In genomic region chr15:42042602-42043400, GRCh38 we compare ENCODE assay signal across 25 cellular contexts. TPM values are rescaled to one million over a fixed set of nuclear protein-coding genes. Genes with fewer than 3 reads are reported as not detected.
DNase-seq lines count a peak whose midpoint lies in the region; ATAC-seq, FAIRE-seq and TF ChIP-seq lines count a peak whose summit lies in the region.
"Had no signal": no experiment of that assay in that cellular context is flagged by ENCODE, and none has a peak within 500 bp of the region (broad histone marks: within the 10 kb centered on the region; RNA-seq: fewer than 3 reads in every experiment).

No MANE protein-coding gene starts in this region.

- no peaks in the 10 kb centered on the region for H3K4me1 Mint-ChIP-seq in activated CD4-positive, alpha-beta T cell treated with anti-CD3 and anti-CD28 coated beads for 36 hours
- peaks cover 5% of the 10 kb centered on the region in 2 experiments; a peak in 3 of 4 replicates for H3K4me1 Mint-ChIP-seq in H9

- H4K5ac ChIP-seq in H9 (ENCODE audit: insufficient read length, low read depth, low read length): no peak overlapping the region
- H4K5ac ChIP-seq in H1 (ENCODE audit: insufficient read length, low read depth, low read length): no peak overlapping the region

- H2AFZ ChIP-seq in H9 (ENCODE audit: low read length): no peak overlapping the region
- no peak overlapping the region for H2AFZ ChIP-seq in H1 (ENCODE audit: low read length)
- H2AFZ ChIP-seq in trophoblast cell (ENCODE audit: insufficient read depth, low read length, poor library complexity): no peak overlapping the region

- H3K23me2 ChIP-seq in H9 (ENCODE audit: insufficient read length, low read depth, low read length, poor library complexity, severe bottlenecking) (no peaks in the 10 kb centered on the region), H1 (ENCODE audit: low read depth, low read length) (no peaks in the 10 kb centered on the region; the same call in 1 of the 2 replicates)

- no peaks in the 10 kb centered on the region for H3K36me3 Mint-ChIP-seq in activated CD4-positive, alpha-beta T cell treated with anti-CD3 and anti-CD28 coated beads for 36 hours (ENCODE audit: low read depth)
- no peaks in the 10 kb centered on the region; a peak in 1 of 7 replicates for H3K36me3 Mint-ChIP-seq in H9 (ENCODE audit: insufficient read depth in 1 of 3, low read depth in 3 of 3)

- peaks cover 2% of the 10 kb centered on the region for H3K27me3 Mint-ChIP-seq in activated CD4-positive, alpha-beta T cell treated with anti-CD3 and anti-CD28 coated beads for 36 hours
- no peaks in the 10 kb centered on the region; the same call in 1 of the 2 replicates for H3K27me3 Mint-ChIP-seq in H9 (ENCODE audit: low read depth)

- H3K79me2 ChIP-seq in H9 (ENCODE audit: insufficient read depth, low read length): no peaks in the 10 kb centered on the region
- H3K79me2 ChIP-seq in H1 (ENCODE audit: control insufficient read depth in 1 of 2, insufficient read depth in 2 of 2, low read length in 2 of 2): no peaks in the 10 kb centered on the region
- H3K79me2 ChIP-seq in trophoblast cell (ENCODE audit: control insufficient read depth, insufficient read depth, low read length, poor library complexity): no peaks in the 10 kb centered on the region

- H2BK15ac ChIP-seq in H9 (ENCODE audit: low read depth, low read length) (0 out of 2 replicates have a peak overlapping the region, but pooled peaks have one; percentile 53), H1 (ENCODE audit: low read length) (no peak overlapping the region)

- H3K9me3 Mint-ChIP-seq in activated CD4-positive, alpha-beta T cell treated with anti-CD3 and anti-CD28 coated beads for 36 hours (ENCODE audit: low read depth): no peaks in the 10 kb centered on the region
- H3K9me3 Mint-ChIP-seq in H9: peaks cover 0 to 4% of the 10 kb centered on the region in 2 experiments; a peak in 1 of 5 replicates
- H3K9me3 Mint-ChIP-seq: CD4-positive, alpha-beta T cell had no signal

- no peak overlapping the region for H2AK5ac ChIP-seq in H9 (ENCODE audit: insufficient read length, low read length)
- no peak overlapping the region for H2AK5ac ChIP-seq in H1 (ENCODE audit: low read depth, low read length)
- H2AK5ac ChIP-seq in trophoblast cell (ENCODE audit: low read length): no peak overlapping the region

- H3K4me3 ChIP-seq in H1 (ENCODE audit: extremely low read depth in 1 of 4, insufficient read depth in 2 of 4, low read depth in 3 of 4, low read length in 4 of 4) (no peak overlapping the region), trophoblast cell (ENCODE audit: low read depth, low read length) (no peak overlapping the region)
- H3K4me3 ChIP-seq: SJSA1 had no signal

- ATAC-seq in activated CD4-positive, alpha-beta T cell treated with anti-CD3 and anti-CD28 coated beads for 36 hours: peak; percentile 16
- no peak for ATAC-seq in HG02973 (IDR thresholded peaks at IDR 0.05; ENCODE audit: unreplicated experiment)
- ATAC-seq: PC-3 had no signal

- H3K9ac ChIP-seq in H9 (ENCODE audit: extremely low read depth, insufficient read length, low read length): no peak overlapping the region
- no peak overlapping the region for H3K9ac ChIP-seq in H1 (replicated peaks in 1 of 4; ENCODE audit: extremely low read depth in 1 of 4, low read depth in 3 of 4, low read length in 3 of 4)
- H3K9ac ChIP-seq in trophoblast cell (ENCODE audit: low read length): no peak overlapping the region

- POLR2A ChIA-PET in activated CD4-positive, alpha-beta T cell treated with anti-CD3 and anti-CD28 coated beads for 36 hours (lab: Charles Lee): no interaction called here
- POLR2A ChIA-PET in H1 (lab: Charles Lee; ENCODE audit: partially characterized antibody): interaction anchor here (2.2 kb wide), 1 partner anchor 70 kb away, joined by 5 read pairs; the partner anchor contains the start of gene EHD4

- H3K4me2 ChIP-seq in H9 (ENCODE audit: insufficient read depth, insufficient read length, low read length) (no peak overlapping the region), H1 (ENCODE audit: insufficient read depth in 1 of 2, low read depth in 2 of 2, low read length in 2 of 2) (no peak overlapping the region), trophoblast cell (ENCODE audit: low read length) (no peak overlapping the region)

- H3K4me1 ChIP-seq in H9 (ENCODE audit: insufficient read depth, low read length) (no peaks in the 10 kb centered on the region), H1 (replicated peaks in 1 of 4; ENCODE audit: control insufficient read depth in 3 of 4, insufficient read depth in 4 of 4, low read length in 3 of 4) (no peaks in the 10 kb centered on the region), trophoblast cell (ENCODE audit: control insufficient read depth in 1 of 2, insufficient read depth in 2 of 2, low read length in 2 of 2) (no peaks in the 10 kb centered on the region)
- H3K4me1 ChIP-seq: BE2C, SJSA1 had no signal

- H3K23ac ChIP-seq in H9 (ENCODE audit: insufficient read length, low read depth, low read length) (no peak overlapping the region), H1 (ENCODE audit: insufficient read length) (no peak overlapping the region), trophoblast cell (ENCODE audit: low read length) (no peak overlapping the region)

- no peak overlapping the region for H4K12ac ChIP-seq in trophoblast cell (ENCODE audit: low read depth, low read length)

- no peak for DNase-seq in activated CD4-positive, alpha-beta T cell treated with anti-CD3 and anti-CD28 coated beads for 36 hours
- DNase-seq in activated CD4-positive, alpha-beta T cell treated with anti-CD3 and anti-CD28 coated beads, Interleukin-2, amount 50 U/mL, for 48 hours: no peak
- DNase-seq in H9 (no peak), H1 (ENCODE audit: low read depth in 1 of 2, low spot score in 2 of 2) (no peak), trophoblast cell (peak; percentile 62 to 76), Ammon's horn (ENCODE audit: low spot score) (no peak), NCI-H82 (lab: John Stamatoyannopoulos, UW) (no peak)
- DNase-seq: BE2C; CD4-positive, alpha-beta T cell; DMS79 treated with DMSO at 0.1 percent for 48 hours; HCEC 1CT; KBM-7; MV-4-11; NCI-H1417 treated with DMSO at 0.1 percent for 48 hours; NCI-H2029; NCI-H2171 treated with DMSO at 0.1 percent for 48 hours; NCI-H446 treated with DMSO at 0.1 percent for 48 hours; NCI-H774; PC-3 had no signal

- H4K8ac ChIP-seq in H9 (replicated peaks; ENCODE audit: insufficient read length, low read depth, low read length) (no peak overlapping the region), H1 (ENCODE audit: extremely low read depth, insufficient read depth, low read length) (peak overlapping the region; percentile 71; the same call in 1 of the 2 replicates), trophoblast cell (ENCODE audit: low read depth, low read length) (no peak overlapping the region)

- H2BK120ac ChIP-seq in H9 (ENCODE audit: low read depth, low read length, poor library complexity, severe bottlenecking) (no peak overlapping the region), H1 (replicated peaks; ENCODE audit: low read depth, low read length) (no peak overlapping the region), trophoblast cell (ENCODE audit: insufficient read depth, low read length, poor library complexity) (no peak overlapping the region)

- H3K18ac ChIP-seq in H9 (ENCODE audit: insufficient read length, low read depth, low read length): no peak overlapping the region
- H3K18ac ChIP-seq in H1 (ENCODE audit: extremely low read depth, low read length): no peak overlapping the region
- no peak overlapping the region for H3K18ac ChIP-seq in trophoblast cell (ENCODE audit: low read length)

- H4K20me1 ChIP-seq in H9 (ENCODE audit: control insufficient read depth, insufficient read depth, insufficient read length) (no peaks in the 10 kb centered on the region), H1 (replicated peaks in 1 of 2; ENCODE audit: control insufficient read depth in 1 of 2, insufficient read depth in 2 of 2, low read length in 2 of 2) (no peaks in the 10 kb centered on the region)

- no peak for FAIRE-seq in H1 (lab: Jason Lieb, UNC)

- H3K27ac Mint-ChIP-seq in activated CD4-positive, alpha-beta T cell treated with anti-CD3 and anti-CD28 coated beads for 36 hours: no peak overlapping the region
- no peak overlapping the region for H3K27ac Mint-ChIP-seq in H9
- H3K27ac Mint-ChIP-seq: CD4-positive, alpha-beta T cell had no signal

- WGBS in H9 (ENCODE audit: extremely low coverage, insufficient read length, low lambda C conversion rate): no CpG with 5 or more reads among the region's 5 CpGs
- WGBS in H1 (ENCODE audit: extremely low coverage in 1 of 2, insufficient coverage in 1 of 2, insufficient read length in 1 of 2, insufficient replicate concordance in 2 of 2, low coverage in 1 of 2, low lambda C conversion rate in 2 of 2, missing lambda C conversion rate in 1 of 2), 2 experiments: 85% methylated on average over 3 of the region's 5 CpGs; no CpG with 5 or more reads in 1 of the 2 experiments
- WGBS in trophoblast cell (ENCODE audit: extremely low coverage, insufficient coverage, insufficient read length): no CpG with 5 or more reads among the region's 5 CpGs

- H2BK5ac ChIP-seq in H9 (ENCODE audit: insufficient read length, low read length) (no peak overlapping the region), H1 (ENCODE audit: low read depth, low read length) (no peak overlapping the region), trophoblast cell (ENCODE audit: low read depth, low read length, poor library complexity) (no peak overlapping the region)

- H3K14ac ChIP-seq in H9 (ENCODE audit: insufficient read depth, low read length) (no peak overlapping the region), H1 (ENCODE audit: insufficient read length) (no peak overlapping the region), trophoblast cell (ENCODE audit: low read length) (no peak overlapping the region)

- no peak for TF ChIP-seq RAD21 in H1 (IDR thresholded peaks at IDR 0.05 in 1 of 2, conservative IDR thresholded peaks at IDR 0.05 in 1 of 2; ENCODE audit: low read depth in 2 of 2, low read length in 2 of 2)

- H3K4ac ChIP-seq in H9 (ENCODE audit: low read depth, low read length) (no peak overlapping the region), H1 (replicated peaks; ENCODE audit: insufficient read length, low read depth, low read length) (no peak overlapping the region), trophoblast cell (ENCODE audit: low read depth, low read length) (no peak overlapping the region)

- H2BK20ac ChIP-seq in H9 (ENCODE audit: low read depth, low read length, poor library complexity, severe bottlenecking): no peak overlapping the region
- H2BK20ac ChIP-seq in H1 (ENCODE audit: low read length): no peak overlapping the region

- H3K36me3 ChIP-seq in H1 (ENCODE audit: control insufficient read depth in 2 of 4, insufficient read depth in 4 of 4, low read length in 3 of 4) (no peaks in the 10 kb centered on the region), trophoblast cell (ENCODE audit: control insufficient read depth in 1 of 2, insufficient read depth in 2 of 2, low read length in 2 of 2) (no peaks in the 10 kb centered on the region)
- H3K36me3 ChIP-seq: BE2C, SJSA1 had no signal

- H2BK12ac ChIP-seq in H9 (ENCODE audit: insufficient read length, low read depth, low read length) (no peak overlapping the region), H1 (ENCODE audit: low read depth, low read length) (no peak overlapping the region), trophoblast cell (ENCODE audit: low read length) (no peak overlapping the region)

- TF ChIP-seq EP300 in H1 (IDR thresholded peaks at IDR 0.05; ENCODE audit: borderline replicate concordance in 1 of 2, low read depth in 2 of 2, low read length in 2 of 2): no peak

- intact Hi-C loops in activated CD4-positive, alpha-beta T cell treated with anti-CD3 and anti-CD28 coated beads for 36 hours (cut with DNase I, micrococcal nuclease): no loop called here

- no peaks in the 10 kb centered on the region for H3K79me1 ChIP-seq in H9 (ENCODE audit: insufficient read depth, low read depth, low read length, poor library complexity, severe bottlenecking)
- H3K79me1 ChIP-seq in H1 (ENCODE audit: low read depth, low read length): no peaks in the 10 kb centered on the region
- no peaks in the 10 kb centered on the region for H3K79me1 ChIP-seq in trophoblast cell (ENCODE audit: low read length)

- TF ChIP-seq CTCF in H9 (conservative IDR thresholded peaks at IDR 0.05) (no peak), H1 (IDR thresholded peaks at IDR 0.05; ENCODE audit: control extremely low read depth in 1 of 3, insufficient read depth in 1 of 3, low read depth in 1 of 3, low read length in 3 of 3) (no peak)

- H3K27me3 ChIP-seq in H9 (ENCODE audit: insufficient read depth, low read length) (no peaks in the 10 kb centered on the region), H1 (replicated peaks in 1 of 4; ENCODE audit: control insufficient read depth in 3 of 4, extremely low read depth in 1 of 4, insufficient read depth in 3 of 4, low read length in 3 of 4) (no peaks in the 10 kb centered on the region; a peak in 1 of 7 replicates), trophoblast cell (ENCODE audit: insufficient read depth, low read length) (no peaks in the 10 kb centered on the region)
- H3K27me3 ChIP-seq: BE2C, SJSA1 had no signal

- TF ChIP-seq POLR2A in H1 (IDR thresholded peaks at IDR 0.05; ENCODE audit: control extremely low read depth in 1 of 2, low read depth in 2 of 2, low read length in 2 of 2): no peak

- H4K91ac ChIP-seq in H9 (ENCODE audit: insufficient read length, low read depth, low read length): no peak overlapping the region
- no peak overlapping the region for H4K91ac ChIP-seq in H1 (replicated peaks; ENCODE audit: insufficient read length, low read length)
- H4K91ac ChIP-seq in trophoblast cell (ENCODE audit: low read depth, low read length): no peak overlapping the region

- no peak overlapping the region for H3K27ac ChIP-seq in H9 (ENCODE audit: insufficient read length, low read depth, low read length)
- no peak overlapping the region for H3K27ac ChIP-seq in H1 (ENCODE audit: low read depth, low read length)
- H3K27ac ChIP-seq in trophoblast cell (ENCODE audit: low read depth, low read length): no peak overlapping the region
- H3K27ac ChIP-seq: 22Rv1, RWPE1, SJSA1 had no signal

- H3K4me3 Mint-ChIP-seq in activated CD4-positive, alpha-beta T cell treated with anti-CD3 and anti-CD28 coated beads for 36 hours: no peak overlapping the region
- no peak overlapping the region for H3K4me3 Mint-ChIP-seq in H9
- H3K4me3 Mint-ChIP-seq: CD4-positive, alpha-beta T cell had no signal

- H3K9me3 ChIP-seq in H9 (ENCODE audit: control insufficient read depth, low read depth, low read length): no peaks in the 10 kb centered on the region
- peaks cover 0 to 3% of the 10 kb centered on the region in 2 experiments; a peak in 1 of 4 replicates for H3K9me3 ChIP-seq in H1 (ENCODE audit: insufficient read depth in 2 of 2, low read depth in 1 of 2, low read length in 1 of 2)
- no peaks in the 10 kb centered on the region for H3K9me3 ChIP-seq in trophoblast cell (ENCODE audit: insufficient read depth, low read depth, low read length)
- H3K9me3 ChIP-seq: BE2C, SJSA1 had no signal

- H3T11ph ChIP-seq in H9 (ENCODE audit: low read length): no peak overlapping the region

- H3K56ac ChIP-seq in H9 (ENCODE audit: insufficient read length, low read depth, low read length) (no peak overlapping the region), H1 (replicated peaks; ENCODE audit: insufficient read length, low read depth, low read length) (no peak overlapping the region)

- CTCF ChIA-PET in activated CD4-positive, alpha-beta T cell treated with anti-CD3 and anti-CD28 coated beads for 36 hours (lab: Charles Lee): interaction anchor here (0.7 to 1.3 kb wide), 3 partner anchors 42 to 83 kb away, joined by 3 read pairs; no protein-coding TSS in a partner anchor
- CTCF ChIA-PET in H1 (lab: Charles Lee; ENCODE audit: partially characterized antibody): interaction anchor here (1.0 to 1.9 kb wide), 4 partner anchors 14 to 184 kb away, joined by 3 to 6 read pairs (median 4); no protein-coding TSS in a partner anchor

RNA-seq across cellular contexts. Expression of gene PLA2G4E, which starts 22.0 kb away (rescaled TPM):
- total RNA-seq in activated CD4-positive, alpha-beta T cell treated with anti-CD3 and anti-CD28 coated beads for 36 hours: not detected
- total RNA-seq in H9 (2021): not detected in 2 replicates
- total RNA-seq in H1 (2021; fragmentation: NEBNext Ultra II Directional; extraction: Animal tissue kit (Norgen Biotek cat#: 25700)): not detected in 2 replicates
- 0.03 TPM in 2 replicates for polyA plus RNA-seq in H1 (2011; rRNA removed)
- polyA plus RNA-seq in H1 (2011; cell fraction: cytosol; rRNA removed): not detected
- polyA plus RNA-seq in H1 (2011; cell fraction: nucleus; rRNA removed): 0.04 TPM
- polyA plus RNA-seq in H1 (2012, experiment 1 of 2): not detected in 4 replicates
- polyA plus RNA-seq in H1 (2012, experiment 2 of 2): not detected
- not detected for polyA plus RNA-seq in H1 (2013, experiment 1 of 2)
- 0.04 TPM for polyA plus RNA-seq in H1 (2013, experiment 2 of 2)
- polyA minus RNA-seq in H1 (2011; rRNA and poly(A)+ RNA removed): not detected in 2 replicates
- polyA minus RNA-seq in H1 (2011; cell fraction: cytosol; rRNA and poly(A)+ RNA removed): not detected
- not detected for polyA minus RNA-seq in H1 (2011; cell fraction: nucleus; rRNA and poly(A)+ RNA removed)
- polyA plus RNA-seq in trophoblast cell (2013): not detected in 2 replicates
- total RNA-seq: CD4-positive, alpha-beta T cell; G401; PC-3; SJSA1 had no signal
- polyA plus RNA-seq: AG04450 had no signal

RNA-seq across cellular contexts. Expression of gene PLA2G4D, which starts 51.6 kb away (rescaled TPM):
- total RNA-seq in activated CD4-positive, alpha-beta T cell treated with anti-CD3 and anti-CD28 coated beads for 36 hours: not detected
- 0.33 TPM in 1 of 2 replicates, not detected in the other for total RNA-seq in H9 (2021)
- 0.07 and 0.33 TPM in 2 replicates for total RNA-seq in H1 (2021; fragmentation: NEBNext Ultra II Directional; extraction: Animal tissue kit (Norgen Biotek cat#: 25700))
- polyA plus RNA-seq in H1 (2011; rRNA removed): 0.18 and 0.20 TPM in 2 replicates
- 0.14 TPM for polyA plus RNA-seq in H1 (2011; cell fraction: cytosol; rRNA removed)
- polyA plus RNA-seq in H1 (2011; cell fraction: nucleus; rRNA removed): 0.67 TPM
- polyA plus RNA-seq in H1 (2012, experiment 1 of 2): 0.06 to 0.13 TPM (median 0.09 TPM) in 3 of 4 replicates, not detected in the other
- polyA plus RNA-seq in H1 (2012, experiment 2 of 2): 0.09 TPM
- polyA plus RNA-seq in H1 (2013, experiment 1 of 2): 0.10 TPM
- 0.06 TPM for polyA plus RNA-seq in H1 (2013, experiment 2 of 2)
- 0.22 TPM in 1 of 2 replicates, not detected in the other for polyA minus RNA-seq in H1 (2011; rRNA and poly(A)+ RNA removed)
- polyA minus RNA-seq in H1 (2011; cell fraction: cytosol; rRNA and poly(A)+ RNA removed): not detected
- 0.30 TPM for polyA minus RNA-seq in H1 (2011; cell fraction: nucleus; rRNA and poly(A)+ RNA removed)
- polyA plus RNA-seq in trophoblast cell (2013): not detected in 2 replicates
- total RNA-seq: CD4-positive, alpha-beta T cell; SJSA1 had no signal
- polyA plus RNA-seq: AG04450 had no signal

Comparison
In these comparisons a context has a peak if more than half of its experiments do, and no peak if none do; other contexts are left out.
1. DNase-seq: peak in trophoblast cell (2 of 2); none in activated CD4-positive, alpha-beta T cell treated with anti-CD3 and anti-CD28 coated beads for 36 hours (single experiment), activated CD4-positive, alpha-beta T cell treated with anti-CD3 and anti-CD28 coated beads, Interleukin-2, amount 50 U/mL, for 48 hours (0 of 2), H9 (single experiment), H1 (0 of 2), Ammon's horn (single experiment) and NCI-H82 (single experiment).